In the genomic region with DNA sequence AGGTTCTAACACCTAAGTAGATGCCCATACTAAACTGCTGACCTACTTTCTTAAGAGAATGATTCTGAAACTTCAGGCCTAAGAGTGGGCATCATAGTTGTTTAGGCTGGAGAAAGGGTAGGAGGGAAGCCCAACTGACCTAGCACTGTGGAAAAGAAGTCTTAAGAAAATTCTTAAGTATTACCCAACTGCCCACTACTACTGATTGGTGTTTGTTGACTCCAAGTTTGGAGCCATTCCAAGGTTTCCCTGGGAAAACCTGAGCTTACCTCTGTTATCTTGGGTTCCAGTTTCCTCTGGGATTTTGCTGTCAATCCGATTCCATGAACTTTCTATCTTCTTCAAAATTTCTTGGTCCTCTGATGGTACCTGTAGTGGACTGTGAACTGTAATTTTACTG, we compare ENCODE assay signal across 24 cellular contexts. TPM values are rescaled to one million over a fixed set of nuclear protein-coding genes. Genes with fewer than 3 reads are reported as not detected.
DNase-seq lines count a peak whose midpoint lies in the region; ATAC-seq and TF ChIP-seq lines count a peak whose summit lies in the region.
"Had no signal": no experiment of that assay in that cellular context is flagged by ENCODE, and none has a peak within 500 bp of the region (broad histone marks: within the 10 kb centered on the region; RNA-seq: fewer than 3 reads in every experiment).

No MANE protein-coding gene starts in this region.

- no peak for TF ChIP-seq CTCF in natural killer cell (IDR thresholded peaks at IDR 0.05)
- TF ChIP-seq CTCF in endothelial cell (IDR thresholded peaks at IDR 0.05; ENCODE audit: unreplicated experiment), result no peak
- TF ChIP-seq CTCF in brain microvascular endothelial cell (IDR thresholded peaks at IDR 0.05; ENCODE audit: low read depth, low read length, missing control alignments), result no peak

- no peak overlapping the region for H3K4me3 ChIP-seq in brain microvascular endothelial cell (ENCODE audit: low read depth, low read length)
- H3K4me3 ChIP-seq: BLaER1 treated with 17β-estradiol and CSF1 and Interleukin-3, amounts not matched to agents 10 nM and 100 nM; Peyer's patch; SJCRH30 had no signal

- in situ Hi-C loops in brain microvascular endothelial cell (cut with HindIII; ENCODE audit: low pct_ligation_motif_present, low sequenced_read_pairs), result no loop called here

- H3K27me3 Mint-ChIP-seq in natural killer cell (ENCODE audit: low read depth in 2 of 2), result no peaks in the 10 kb centered on the region
- H3K27me3 Mint-ChIP-seq in natural killer cell treated with Interleukin-12 subunit alpha and Interleukin-12 subunit beta and Interleukin-15 and Interleukin-18, amount 100 ng/mL, for 72 hours, result no peaks in the 10 kb centered on the region
- no peaks in the 10 kb centered on the region for H3K27me3 Mint-ChIP-seq in endothelial cell (ENCODE audit: unreplicated experiment)
- H3K27me3 Mint-ChIP-seq: CD8-positive, alpha-beta memory T cell had no signal

- H3K36me3 Mint-ChIP-seq in natural killer cell (no peaks in the 10 kb centered on the region), endothelial cell (ENCODE audit: low read depth, unreplicated experiment) (peaks cover 6% of the 10 kb centered on the region)
- H3K36me3 Mint-ChIP-seq in natural killer cell treated with Interleukin-12 subunit alpha and Interleukin-12 subunit beta and Interleukin-15 and Interleukin-18, amount 100 ng/mL, for 72 hours, result peaks cover 6% of the 10 kb centered on the region

- intact Hi-C loops in natural killer cell (cut with micrococcal nuclease), result no loop called here

- no peaks in the 10 kb centered on the region for H3K27me3 ChIP-seq in brain microvascular endothelial cell (replicated peaks)
- H3K27me3 ChIP-seq: BLaER1 treated with 17β-estradiol and CSF1 and Interleukin-3, amounts not matched to agents 10 nM and 100 nM; Peyer's patch; SJCRH30 had no signal

- H3K27ac ChIP-seq in brain microvascular endothelial cell, result no peak overlapping the region
- H3K27ac ChIP-seq: BLaER1 treated with 17β-estradiol and CSF1 and Interleukin-3, amounts not matched to agents 10 nM and 100 nM; Peyer's patch; SJCRH30 had no signal

- peaks cover 8% of the 10 kb centered on the region for H3K36me3 ChIP-seq in brain microvascular endothelial cell (replicated peaks)

- ATAC-seq in natural killer cell (no peak), left lobe of liver (peak; percentile 34), esophagus mucosa (no peak), HG02623 (IDR thresholded peaks at IDR 0.05; ENCODE audit: unreplicated experiment) (no peak)
- ATAC-seq in natural killer cell treated with Interleukin-12 subunit alpha and Interleukin-12 subunit beta and Interleukin-15 and Interleukin-18, amount 100 ng/mL, for 72 hours, result no peak
- ATAC-seq: HCT116 had no signal

- H3K9me3 Mint-ChIP-seq in natural killer cell (no peaks in the 10 kb centered on the region), endothelial cell (ENCODE audit: unreplicated experiment) (no peaks in the 10 kb centered on the region)
- no peaks in the 10 kb centered on the region for H3K9me3 Mint-ChIP-seq in natural killer cell treated with Interleukin-12 subunit alpha and Interleukin-12 subunit beta and Interleukin-15 and Interleukin-18, amount 100 ng/mL, for 72 hours
- H3K9me3 Mint-ChIP-seq: CD8-positive, alpha-beta memory T cell had no signal

- H3K4me1 Mint-ChIP-seq in natural killer cell, result peaks cover 36 to 51% of the 10 kb centered on the region in 2 donors
- H3K4me1 Mint-ChIP-seq in natural killer cell treated with Interleukin-12 subunit alpha and Interleukin-12 subunit beta and Interleukin-15 and Interleukin-18, amount 100 ng/mL, for 72 hours (ENCODE audit: low read depth in 2 of 2), result peaks cover 31 to 44% of the 10 kb centered on the region in 2 donors
- no peaks in the 10 kb centered on the region for H3K4me1 Mint-ChIP-seq in endothelial cell (ENCODE audit: unreplicated experiment)

- H3K4me3 Mint-ChIP-seq in natural killer cell (no peak overlapping the region), endothelial cell (ENCODE audit: unreplicated experiment) (no peak overlapping the region)
- H3K4me3 Mint-ChIP-seq in natural killer cell treated with Interleukin-12 subunit alpha and Interleukin-12 subunit beta and Interleukin-15 and Interleukin-18, amount 100 ng/mL, for 72 hours, result no peak overlapping the region
- H3K4me3 Mint-ChIP-seq: CD8-positive, alpha-beta memory T cell had no signal

- H3K27ac Mint-ChIP-seq in natural killer cell, result peak overlapping the region; percentile 6 to 45
- no peak overlapping the region for H3K27ac Mint-ChIP-seq in natural killer cell treated with Interleukin-12 subunit alpha and Interleukin-12 subunit beta and Interleukin-15 and Interleukin-18, amount 100 ng/mL, for 72 hours
- H3K27ac Mint-ChIP-seq in endothelial cell (ENCODE audit: unreplicated experiment), result peak overlapping the region; percentile 32

- DNase-seq in natural killer cell (no peak), endothelial cell (ENCODE audit: low spot score) (no peak), left lobe of liver (ENCODE audit: low spot score) (no peak), NCI-H2081 (lab: John Stamatoyannopoulos, UW) (no peak), brain microvascular endothelial cell (no peak)
- no peak for DNase-seq in natural killer cell treated with Interleukin-12 subunit alpha and Interleukin-12 subunit beta and Interleukin-15 and Interleukin-18, amount 100 ng/mL, for 72 hours (ENCODE audit: low spot score)
- DNase-seq: 8988T; Calu3; CD8-positive, alpha-beta memory T cell; DMS153; GOT3; KBM-7; NCI-H1092 treated with DMSO at 0.1 percent for 48 hours; NCI-H146; NCI-H2029; NCI-H345; NCI-H524; NCI-H774; Peyer's patch; SJCRH30 had no signal

RNA-seq across cellular contexts. Expression of a gene that starts 23.9 kb away (rescaled TPM):
- total RNA-seq in natural killer cell (10 to 100 TPM; 51.8 to 70.2 (median 63.0) TPM), endothelial cell (ENCODE audit: unreplicated experiment) (61.8 TPM), left lobe of liver (23.9 TPM), esophagus mucosa (38.9 TPM)
- 10 to 100 TPM; 63.5 to 88.6 TPM for total RNA-seq in natural killer cell treated with Interleukin-12 subunit alpha and Interleukin-12 subunit beta and Interleukin-15 and Interleukin-18, amount 100 ng/mL, for 72 hours

Comparison
In these comparisons a context has a peak if more than half of its experiments do, and no peak if none do; other contexts are left out.
1. H3K27ac Mint-ChIP-seq: peak in natural killer cell (2 of 2) and endothelial cell (single experiment); none in natural killer cell treated with Interleukin-12 subunit alpha and Interleukin-12 subunit beta and Interleukin-15 and Interleukin-18, amount 100 ng/mL, for 72 hours (0 of 2).